Comparison of ENCODE assay signal across 11 cellular contexts in genomic region chr11:64566915-64567882, GRCh38. TPM values are rescaled to one million over a fixed set of nuclear protein-coding genes. Genes with fewer than 3 reads are reported as not detected.
DNase-seq lines count a peak whose midpoint lies in the region; ATAC-seq and TF ChIP-seq lines count a peak whose summit lies in the region.
"Had no signal": no experiment of that assay in that cellular context is flagged by ENCODE, and none has a peak within 500 bp of the region (broad histone marks: within the 10 kb centered on the region; RNA-seq: fewer than 3 reads in every experiment).

No MANE protein-coding gene starts in this region.

- H3K27ac ChIP-seq in ACC112 (ENCODE audit: low read depth, low read length) (no peak overlapping the region), breast epithelium (peak overlapping the region; percentile 14 to 60), mesodermal cell (ENCODE audit: low read depth, low read length, severe bottlenecking) (peak overlapping the region; percentile 86)
- H3K27ac ChIP-seq: ascending aorta, right lobe of liver had no signal

- no peaks in the 10 kb centered on the region for H3K36me3 ChIP-seq in ACC112 (ENCODE audit: insufficient read depth, low read length)
- no peaks in the 10 kb centered on the region for H3K36me3 ChIP-seq in breast epithelium
- no peaks in the 10 kb centered on the region for H3K36me3 ChIP-seq in mesodermal cell (ENCODE audit: control insufficient read depth, insufficient read depth, low read length)
- H3K36me3 ChIP-seq: ascending aorta, right lobe of liver had no signal

- no peak for DNase-seq in Jurkat, Clone E6-1 (ENCODE audit: low read depth, low spot score)
- DNase-seq in breast epithelium (ENCODE audit: low spot score in 2 of 2) (peak in 1 of 2 donors; percentile 27), NCI-H526 treated with DMSO at 0.1 percent for 48 hours (lab: John Stamatoyannopoulos, UW) (no peak), 8988T (no peak)
- DNase-seq in activated CD4-positive, CD25-positive, alpha-beta regulatory T cell treated with anti-CD3 and anti-CD28 coated beads, Interleukin-2, amount 50 U/mL, for 72 hours, result no peak

- TF ChIP-seq CTCF in breast epithelium (IDR thresholded peaks at IDR 0.05), result no peak

- H3K79me2 ChIP-seq in ACC112 (ENCODE audit: control insufficient read depth, insufficient read depth, low read length, unreplicated experiment), result no peaks in the 10 kb centered on the region

- H2AFZ ChIP-seq in ACC112 (ENCODE audit: low read length, unreplicated experiment), result peak overlapping the region; percentile 8

- intact Hi-C loops in breast epithelium (cut with DNase I; ENCODE audit: low total_unique reads), result no loop called here

- 84 to 89% methylated on average over 23 to 27 of the region's 30 CpGs for WGBS in mesodermal cell (ENCODE audit: insufficient coverage in 2 of 2), 2 experiments

- H3K9me3 ChIP-seq in breast epithelium (no peaks in the 10 kb centered on the region), mesodermal cell (ENCODE audit: control insufficient read depth, low read length) (no peaks in the 10 kb centered on the region)
- H3K9me3 ChIP-seq: ascending aorta, right lobe of liver had no signal

- H3K4me1 ChIP-seq in ACC112 (ENCODE audit: control insufficient read depth, insufficient read depth, low read length, unreplicated experiment) (no peaks in the 10 kb centered on the region), breast epithelium (no peaks in the 10 kb centered on the region), mesodermal cell (ENCODE audit: control insufficient read depth, insufficient read depth, low read length, poor library complexity, severe bottlenecking) (peaks cover 17% of the 10 kb centered on the region)
- H3K4me1 ChIP-seq: ascending aorta had no signal

- no peak for TF ChIP-seq POLR2A in breast epithelium (IDR thresholded peaks at IDR 0.05)

- no peak overlapping the region for H3K4me3 ChIP-seq in ACC112 (ENCODE audit: low read depth, low read length)
- peak overlapping the region; percentile 23 for H3K4me3 ChIP-seq in Jurkat, Clone E6-1 (ENCODE audit: low read length)
- no peak overlapping the region for H3K4me3 ChIP-seq in breast epithelium
- no peak overlapping the region for H3K4me3 ChIP-seq in mesodermal cell (ENCODE audit: extremely low read depth, insufficient read depth, low read length, poor library complexity, severe bottlenecking)
- H3K4me3 ChIP-seq: ascending aorta, right lobe of liver had no signal

- H3K27me3 ChIP-seq in ACC112 (ENCODE audit: insufficient read depth, low read length) (no peaks in the 10 kb centered on the region), breast epithelium (no peaks in the 10 kb centered on the region)
- H3K27me3 ChIP-seq: ascending aorta, right lobe of liver had no signal

- ATAC-seq in GM18868 (IDR thresholded peaks at IDR 0.05; ENCODE audit: unreplicated experiment), result no peak

RNA-seq across cellular contexts. Expression of gene SLC22A11, which starts 11.5 kb away (rescaled TPM):
- not detected for polyA plus RNA-seq in Jurkat, Clone E6-1 (2012; ENCODE audit: insufficient read depth, insufficient read length)
- not detected for total RNA-seq in breast epithelium
- 0.15 TPM for polyA plus RNA-seq in mesodermal cell (2013, experiment 1 of 2)
- not detected for polyA plus RNA-seq in mesodermal cell (2013, experiment 2 of 2)
- total RNA-seq: ascending aorta, esophagus mucosa had no signal

RNA-seq across cellular contexts. Expression of gene SLC22A12, which starts 23.8 kb away (rescaled TPM):
- not detected for polyA plus RNA-seq in Jurkat, Clone E6-1 (2012; ENCODE audit: insufficient read depth, insufficient read length)
- not detected for total RNA-seq in breast epithelium
- polyA plus RNA-seq in mesodermal cell (2013, experiment 1 of 2), result not detected
- polyA plus RNA-seq in mesodermal cell (2013, experiment 2 of 2), result not detected
- total RNA-seq: ascending aorta, esophagus mucosa had no signal
